ENCODE assay signal across 13 cellular contexts in genomic region chr2:172110422-172110811, GRCh38. TPM values are rescaled to one million over a fixed set of nuclear protein-coding genes. Genes with fewer than 3 reads are reported as not detected.
"Had no signal": no experiment of that assay in that cellular context is flagged by ENCODE, and none has a peak within 500 bp of the region (broad histone marks: within the 10 kb centered on the region; RNA-seq: fewer than 3 reads in every experiment).

No MANE protein-coding gene starts in this region.

RNA-seq across cellular contexts. Expression of gene DLX2, which starts 7.7 kb away (rescaled TPM):
- total RNA-seq: activated CD8-positive, alpha-beta T cell treated with anti-CD3 and anti-CD28 coated beads for 36 hours; activated naive CD4-positive, alpha-beta T cell treated with anti-CD3 and anti-CD28 coated beads for 36 hours; activated naive CD8-positive, alpha-beta T cell treated with anti-CD3 and anti-CD28 coated beads for 36 hours; activated T-cell treated with anti-CD3 and anti-CD28 coated beads, Interleukin-2, amount 50 U/mL, for 4 hours; activated T-helper 17 cell treated with anti-CD3 and anti-CD28 coated beads, Interleukin-2, amount 50 U/mL, for 72 hours; aorta; body of pancreas; dermis blood vessel endothelial cell; esophagus muscularis mucosa; gastrocnemius medialis; heart left ventricle; T-helper 2 cell treated with Interferon-gamma antibody and Interleukin-4, amounts not matched to agents 100 ng/mL and 5 ng/mL, for 36 hours had no signal
- polyA plus RNA-seq: heart left ventricle had no signal

RNA-seq across cellular contexts. Expression of gene DLX1, which starts 25.1 kb away (rescaled TPM):
- total RNA-seq: activated B cell treated with CpG ODN at 0.5 μM for 24 hours; activated CD8-positive, alpha-beta T cell treated with anti-CD3 and anti-CD28 coated beads for 36 hours; activated naive CD4-positive, alpha-beta T cell treated with anti-CD3 and anti-CD28 coated beads for 36 hours; activated T-cell treated with anti-CD3 and anti-CD28 coated beads, Interleukin-2, amount 50 U/mL, for 4 hours; activated T-helper 17 cell treated with anti-CD3 and anti-CD28 coated beads, Interleukin-2, amount 50 U/mL, for 72 hours; body of pancreas; dermis blood vessel endothelial cell; T-helper 2 cell treated with Interferon-gamma antibody and Interleukin-4, amounts not matched to agents 100 ng/mL and 5 ng/mL, for 36 hours had no signal
